ENCODE assay signal across 23 cellular contexts in genomic region chr16:21664801-21665492, GRCh38. TPM values are rescaled to one million over a fixed set of nuclear protein-coding genes. Genes with fewer than 3 reads are reported as not detected.
A peak's percentile ranks its signal among the peaks of the same experiment; 100 is the strongest.
DNase-seq lines count a peak whose midpoint lies in the region; ATAC-seq, FAIRE-seq and TF ChIP-seq lines count a peak whose summit lies in the region.
"Had no signal": no experiment of that assay in that cellular context is flagged by ENCODE, and none has a peak within 500 bp of the region (broad histone marks: within the 10 kb centered on the region; RNA-seq: fewer than 3 reads in every experiment).

No MANE protein-coding gene starts in this region.

- no peak for FAIRE-seq in A549 (lab: Jason Lieb, UNC)
- FAIRE-seq: D721Med, GM12892, GM18507, H54 had no signal

- H2AK5ac ChIP-seq in neuronal stem cell (ENCODE audit: low read depth, low read length): no peak overlapping the region

- TF ChIP-seq RAD21 in A549 (conservative IDR thresholded peaks at IDR 0.05 in 1 of 2, IDR thresholded peaks at IDR 0.05 in 1 of 2): no peak

- no peak overlapping the region for H3K4ac ChIP-seq in neuronal stem cell (ENCODE audit: low read length)

- H3K4me2 ChIP-seq in A549: no peak overlapping the region
- H3K4me2 ChIP-seq in neuronal stem cell (ENCODE audit: insufficient read depth, low read length, poor library complexity, severe bottlenecking): peak overlapping the region; percentile 15
- no peak overlapping the region for H3K4me2 ChIP-seq in OCI-LY7 (ENCODE audit: low read length)

- H2AFZ ChIP-seq in neuronal stem cell (ENCODE audit: low read length) (no peak overlapping the region), OCI-LY7 (ENCODE audit: low read length) (no peak overlapping the region)

- no peaks in the 10 kb centered on the region for H3K9me2 ChIP-seq in OCI-LY7 (ENCODE audit: insufficient read depth, low read length)

- H3K4me1 ChIP-seq in A549: no peaks in the 10 kb centered on the region
- peaks cover 6% of the 10 kb centered on the region; the same call in 1 of the 2 replicates for H3K4me1 ChIP-seq in HEK293 (ENCODE audit: control insufficient read depth, insufficient read depth, low read length)
- H3K4me1 ChIP-seq in ectodermal cell (ENCODE audit: control insufficient read depth, insufficient read depth, low read length): peaks cover 11% of the 10 kb centered on the region
- peaks cover 3 to 18% of the 10 kb centered on the region in 2 donors for H3K4me1 ChIP-seq in neuronal stem cell (ENCODE audit: control insufficient read depth in 2 of 2, insufficient read depth in 1 of 2, low read depth in 1 of 2, low read length in 2 of 2)
- peaks cover 23% of the 10 kb centered on the region for H3K4me1 ChIP-seq in OCI-LY7 (ENCODE audit: insufficient read depth, low read length, poor library complexity, severe bottlenecking)
- H3K4me1 ChIP-seq: BE2C, Caco-2 had no signal

- no peak overlapping the region for H3K9ac ChIP-seq in neuronal stem cell (ENCODE audit: low read depth, low read length, poor library complexity)
- H3K9ac ChIP-seq: GM23248 had no signal

- H3K79me1 ChIP-seq in neuronal stem cell (ENCODE audit: low read depth, low read length): no peaks in the 10 kb centered on the region

- H4K8ac ChIP-seq in neuronal stem cell (ENCODE audit: low read depth, low read length): no peak overlapping the region

- no peak overlapping the region for H2BK15ac ChIP-seq in neuronal stem cell (ENCODE audit: low read length)

- H2BK5ac ChIP-seq in neuronal stem cell (ENCODE audit: low read length): no peak overlapping the region

- no peaks in the 10 kb centered on the region for H3K9me3 ChIP-seq in A549
- no peaks in the 10 kb centered on the region for H3K9me3 ChIP-seq in HEK293 (ENCODE audit: control insufficient read depth, insufficient read depth, low read depth, low read length)
- H3K9me3 ChIP-seq in ectodermal cell (ENCODE audit: control insufficient read depth, low read length): no peaks in the 10 kb centered on the region
- H3K9me3 ChIP-seq in neuronal stem cell (replicated peaks in 1 of 2; ENCODE audit: control insufficient read depth in 2 of 2, insufficient read depth in 1 of 2, low read depth in 1 of 2, low read length in 2 of 2): no peaks in the 10 kb centered on the region
- no peaks in the 10 kb centered on the region for H3K9me3 ChIP-seq in OCI-LY7 (ENCODE audit: low read length)
- H3K9me3 ChIP-seq: BE2C, Caco-2 had no signal

- no peaks in the 10 kb centered on the region for H3K79me2 ChIP-seq in OCI-LY7 (ENCODE audit: insufficient read depth, low read depth, low read length)

- no peak for TF ChIP-seq CTCF in A549 (IDR thresholded peaks at IDR 0.05)
- TF ChIP-seq CTCF in HEK293 (tag by site-specific recombination; IDR thresholded peaks at IDR 0.05): no peak
- TF ChIP-seq CTCF in OCI-LY7 (conservative IDR thresholded peaks at IDR 0.05; ENCODE audit: low read length): no peak

- H2BK12ac ChIP-seq in neuronal stem cell (ENCODE audit: low read length): no peak overlapping the region

- no peak for DNase-seq in A549 (ENCODE audit: low read depth in 1 of 2, low spot score in 1 of 2)
- DNase-seq in neuronal stem cell (ENCODE audit: low spot score): no peak
- DNase-seq in OCI-LY7 (ENCODE audit: low spot score): no peak
- no peak for DNase-seq in NCI-H2081 (lab: John Stamatoyannopoulos, UW)
- no peak for DNase-seq in DMS53 (lab: John Stamatoyannopoulos, UW)
- DNase-seq: 8988T; BE2C; Caco-2; CD4-positive, alpha-beta T cell; DMS79; GDM1; GM23248; HCEC 1CT; KBM-7 had no signal

- H3K36me3 ChIP-seq in HEK293 (ENCODE audit: control insufficient read depth in 2 of 2, insufficient read depth in 1 of 2, low read length in 2 of 2) (no peaks in the 10 kb centered on the region), ectodermal cell (ENCODE audit: control insufficient read depth, insufficient read depth, low read length) (no peaks in the 10 kb centered on the region), neuronal stem cell (replicated peaks in 1 of 2; ENCODE audit: control insufficient read depth in 2 of 2, insufficient read depth in 2 of 2, low read length in 2 of 2) (no peaks in the 10 kb centered on the region), OCI-LY7 (ENCODE audit: insufficient read depth, low read length) (peaks cover 5% of the 10 kb centered on the region; the same call in 1 of the 2 replicates)
- H3K36me3 ChIP-seq: BE2C had no signal

- no peak for TF ChIP-seq EP300 in A549 (IDR thresholded peaks at IDR 0.05)

- ATAC-seq in A549: no peak

- POLR2A ChIA-PET in A549 (lab: Yijun Ruan, JAX) (no interaction called here), HEK293 (lab: Yijun Ruan, JAX) (no interaction called here), OCI-LY7 (lab: Charles Lee) (interaction anchor here (0.5 to 0.8 kb wide), 3 partner anchors 360 to 1399 kb away, joined by 3 read pairs; no protein-coding TSS in a partner anchor)

- H3K27ac ChIP-seq in A549 (no peak overlapping the region), HEK293 (ENCODE audit: extremely low read depth, low read depth, low read length) (no peak overlapping the region), ectodermal cell (ENCODE audit: insufficient read depth, low read depth, low read length, poor library complexity, severe bottlenecking) (peak overlapping the region; percentile 17), neuronal stem cell (replicated peaks; ENCODE audit: low read length) (peak overlapping the region; percentile 93), OCI-LY7 (ENCODE audit: low read depth, low read length, poor library complexity, severe bottlenecking) (no peak overlapping the region)
- H3K27ac ChIP-seq: C4-2B, GM23248 had no signal

- H2BK120ac ChIP-seq in neuronal stem cell (ENCODE audit: low read depth, low read length): no peak overlapping the region

- H3K27me3 ChIP-seq in ectodermal cell (ENCODE audit: control insufficient read depth, insufficient read depth, low read length, poor library complexity, severe bottlenecking) (peaks cover 4% of the 10 kb centered on the region), neuronal stem cell (ENCODE audit: control insufficient read depth in 3 of 3, insufficient read depth in 3 of 3, low read depth in 1 of 3, low read length in 3 of 3) (no peaks in the 10 kb centered on the region)

- H4K20me1 ChIP-seq in OCI-LY7 (ENCODE audit: insufficient read depth, low read length): no peaks in the 10 kb centered on the region

- 92% methylated on average over 10 of the region's 10 CpGs for WGBS in A549 (ENCODE audit: missing lambda C conversion rate)
- WGBS in ectodermal cell, 2 experiments: 95% methylated on average over 9 of the region's 10 CpGs
- no CpG with 5 or more reads among the region's 10 CpGs for WGBS in neuronal stem cell (ENCODE audit: extremely low coverage in 2 of 2, insufficient read length in 2 of 2, insufficient replicate concordance in 1 of 2), 2 donors

- H3K14ac ChIP-seq in neuronal stem cell (ENCODE audit: low read length): no peak overlapping the region

- intact Hi-C loops in OCI-LY7 (cut with micrococcal nuclease; ENCODE audit: unreplicated experiment): no loop called here

- H3K4me3 ChIP-seq in A549 (no peak overlapping the region), HEK293 (ENCODE audit: low read depth, low read length) (no peak overlapping the region), ectodermal cell (ENCODE audit: insufficient read depth, low read depth, low read length) (no peak overlapping the region), neuronal stem cell (ENCODE audit: low read length in 2 of 2) (no peak overlapping the region), OCI-LY7 (ENCODE audit: low read depth, low read length, poor library complexity, severe bottlenecking) (no peak overlapping the region)

- CTCF ChIA-PET in A549 (lab: Yijun Ruan, JAX): interaction anchor here (1.9 to 4.3 kb wide), 2 partner anchors 8 to 44 kb away, joined by 5 to 26 read pairs; no protein-coding TSS in a partner anchor
- CTCF ChIA-PET in HEK293 (lab: Yijun Ruan, JAX): interaction anchor here (1.2 kb wide), 1 partner anchor 8 kb away, joined by 5 read pairs; no protein-coding TSS in a partner anchor
- CTCF ChIA-PET in OCI-LY7 (lab: Charles Lee; ENCODE audit: unreplicated experiment): interaction anchor here (0.6 kb wide), 1 partner anchor 901 kb away, joined by 3 read pairs; no protein-coding TSS in a partner anchor

- no peak overlapping the region for H4K91ac ChIP-seq in neuronal stem cell (ENCODE audit: low read depth, low read length, poor library complexity)

- no peak overlapping the region for H3K23ac ChIP-seq in neuronal stem cell (ENCODE audit: low read depth, low read length, poor library complexity)

- H3K18ac ChIP-seq in neuronal stem cell (ENCODE audit: low read length): peak overlapping the region; percentile 9

- no TSS peak for BruUV-seq in OCI-LY7 (replicated peaks; lab: Mats Ljungman, UMichigan)

- no peak for TF ChIP-seq POLR2A in A549 (IDR thresholded peaks at IDR 0.05; ENCODE audit: low read length)

TF ChIP-seq in A549, 52 proteins besides CTCF, POLR2A, EP300 and RAD21:
- TF ChIP-seq ZSCAN20 (CRISPR knock-in tag; IDR thresholded peaks at IDR 0.05) (no peak), ZC3H11A (IDR thresholded peaks at IDR 0.05) (peak; percentile 97)
TF ChIP-seq in A549: peak in this region for 1.

TF ChIP-seq in HEK293, 187 proteins besides CTCF, POLR2A, EP300 and RAD21 (continues in another document):
- TF ChIP-seq ZNF19 (tag by site-specific recombination; IDR thresholded peaks at IDR 0.05; ENCODE audit: low read depth): no peak

RNA-seq across cellular contexts. Expression of gene OTOA, which starts 1.2 kb away (rescaled TPM):
- polyA plus RNA-seq in A549 (2011; rRNA removed) (0.05 and 0.08 TPM in 2 replicates), A549 (2017; fragmentation: RNase III; extraction: RNeasy Plus Mini Kit Qiagen cat#74134 plus additional on column Dnase treatment) (0.04 TPM in 1 of 3 replicates, not detected in the others)
- polyA plus RNA-seq in A549 (2012; cell fraction: cytosol; rRNA removed): 0.03 TPM in 2 replicates
- polyA plus RNA-seq in A549 (2012; cell fraction: nucleus; rRNA removed): 0.02 and 0.09 TPM in 2 replicates
- polyA minus RNA-seq in A549 (2011; rRNA and poly(A)+ RNA removed): not detected in 2 replicates
- polyA plus RNA-seq in ectodermal cell (2013, experiment 1 of 4): 0.22 TPM
- 0.23 TPM for polyA plus RNA-seq in ectodermal cell (2013, experiment 2 of 4)
- 0.16 TPM for polyA plus RNA-seq in ectodermal cell (2013, experiment 3 of 4)
- 0.41 TPM for polyA plus RNA-seq in ectodermal cell (2013, experiment 4 of 4)
- 1.8 TPM for polyA plus RNA-seq in neuronal stem cell (2013, experiment 1 of 2)
- 2.1 TPM for polyA plus RNA-seq in neuronal stem cell (2013, experiment 2 of 2)
- total RNA-seq in OCI-LY7 (2014; rRNA removed; shearing (Covaris generic)): not detected in 2 replicates
- 0.09 TPM in 1 of 2 replicates, not detected in the other for total RNA-seq in OCI-LY7 (2022)
- total RNA-seq: Caco-2, Daoy, GM23248 had no signal
- polyA plus RNA-seq: GM23248 had no signal

RNA-seq across cellular contexts. Expression of gene IGSF6, which starts 12.5 kb away (rescaled TPM):
- polyA plus RNA-seq in A549 (2011; rRNA removed) (not detected in 2 replicates), A549 (2017; fragmentation: RNase III; extraction: RNeasy Plus Mini Kit Qiagen cat#74134 plus additional on column Dnase treatment) (not detected in 3 replicates)
- polyA plus RNA-seq in A549 (2012; cell fraction: cytosol; rRNA removed): not detected in 2 replicates
- not detected in 2 replicates for polyA plus RNA-seq in A549 (2012; cell fraction: nucleus; rRNA removed)
- not detected in 2 replicates for polyA minus RNA-seq in A549 (2011; rRNA and poly(A)+ RNA removed)
- not detected for polyA plus RNA-seq in ectodermal cell (2013, experiment 1 of 4)
- polyA plus RNA-seq in ectodermal cell (2013, experiment 2 of 4): not detected
- not detected for polyA plus RNA-seq in ectodermal cell (2013, experiment 3 of 4)
- not detected for polyA plus RNA-seq in ectodermal cell (2013, experiment 4 of 4)
- polyA plus RNA-seq in neuronal stem cell (2013, experiment 1 of 2): not detected
- not detected for polyA plus RNA-seq in neuronal stem cell (2013, experiment 2 of 2)
- total RNA-seq in OCI-LY7 (2014; rRNA removed; shearing (Covaris generic)): 0.28 and 0.57 TPM in 2 replicates
- 0.22 and 0.30 TPM in 2 replicates for total RNA-seq in OCI-LY7 (2022)
- total RNA-seq: Caco-2, Daoy, GM23248, HT-29 had no signal

Comparison
In these comparisons a context has a peak if more than half of its experiments do, and no peak if none do; other contexts are left out.
1. H3K27ac ChIP-seq: peak in ectodermal cell (single experiment) and neuronal stem cell (single experiment); none in A549 (0 of 2), HEK293 (single experiment) and OCI-LY7 (single experiment).
2. Of the 5 proteins assayed by ChIP-seq in both HEK293 and A549: peak only in HEK293: REST and ZNF302; only in A549: none; in both: none; in neither: 3.